32 cellular contexts compared by ENCODE assay signal in genomic region chr5:38118080-38118479, GRCh38.
"Had no signal": no experiment of that assay in that cellular context is flagged by ENCODE, and none has a peak within 500 bp of the region (broad histone marks: within the 10 kb centered on the region; RNA-seq: fewer than 3 reads in every experiment).

No MANE protein-coding gene starts in this region.

- H3K27ac Mint-ChIP-seq: activated CD4-positive, alpha-beta memory T cell treated with anti-CD3 and anti-CD28 coated beads for 36 hours; activated CD4-positive, alpha-beta T cell treated with anti-CD3 and anti-CD28 coated beads for 36 hours; activated CD4-positive, alpha-beta T cell treated with anti-CD3 and anti-CD28 coated beads, Interleukin-2, amount 10 ng/mL, durations not matched to agents 24 days and 14 days; activated CD8-positive, alpha-beta memory T cell treated with anti-CD3 and anti-CD28 coated beads, Interleukin-2, amount 10 ng/mL, durations not matched to agents 7 days and 5 days; activated CD8-positive, alpha-beta T cell treated with anti-CD3 and anti-CD28 coated beads, Interleukin-2, amount 10 ng/mL, durations not matched to agents 7 days and 5 days; activated naive CD4-positive, alpha-beta T cell treated with anti-CD3 and anti-CD28 coated beads for 36 hours; activated naive CD4-positive, alpha-beta T cell treated with anti-CD3 and anti-CD28 coated beads, Interleukin-2, amount 50 U/mL, for 24 hours; activated naive CD8-positive, alpha-beta T cell treated with anti-CD3 and anti-CD28 coated beads for 36 hours; activated naive CD8-positive, alpha-beta T cell treated with anti-CD3 and anti-CD28 coated beads, Interleukin-2, amount 50 U/mL, for 24 hours; activated T-helper 1 cell treated with anti-CD3 and anti-CD28 coated beads, Interleukin-12 subunit alpha, Interleukin-12 subunit beta, Interleukin-2, Interleukin-4 antibody, amounts not matched to agents 30 ng/mL and 10 ng/mL and 1 ng/mL, durations not matched to agents 14 hours and 24 hours and 36 hours; activated T-helper 2 cell treated with anti-CD3 and anti-CD28 coated beads, Interferon-gamma antibody, Interleukin-2, Interleukin-4, amounts not matched to agents 10 μg/mL and 5 μg/mL and 100 μg/mL, durations not matched to agents 14 hours and 24 hours and 36 hours; effector memory CD8-positive, alpha-beta T cell had no signal

- FAIRE-seq: colon had no signal

- H3K9me3 Mint-ChIP-seq: activated CD4-positive, alpha-beta memory T cell treated with anti-CD3 and anti-CD28 coated beads for 36 hours; activated T-helper 2 cell treated with anti-CD3 and anti-CD28 coated beads, Interferon-gamma antibody, Interleukin-2, Interleukin-4, amounts not matched to agents 10 μg/mL and 5 μg/mL and 100 μg/mL, durations not matched to agents 14 hours and 24 hours and 36 hours had no signal

- H3K4me1 ChIP-seq: ascending aorta, foreskin keratinocyte had no signal

- ATAC-seq: activated CD4-positive, alpha-beta T cell treated with anti-CD3 and anti-CD28 coated beads for 36 hours; activated CD8-positive, alpha-beta memory T cell treated with anti-CD3 and anti-CD28 coated beads, Interleukin-2, amount 10 ng/mL, durations not matched to agents 7 days and 5 days; activated CD8-positive, alpha-beta T cell treated with anti-CD3 and anti-CD28 coated beads, Interleukin-2, amount 10 ng/mL, durations not matched to agents 7 days and 5 days; activated naive CD8-positive, alpha-beta T cell treated with anti-CD3 and anti-CD28 coated beads, Interleukin-2, amount 50 U/mL, for 24 hours; effector memory CD8-positive, alpha-beta T cell; foreskin keratinocyte; gastrocnemius medialis had no signal

- H3K36me3 ChIP-seq: ascending aorta, brain microvascular endothelial cell, esophagus muscularis mucosa, gastrocnemius medialis, heart left ventricle had no signal

- H3K4me3 ChIP-seq: ascending aorta, esophagus muscularis mucosa, gastrocnemius medialis, heart left ventricle had no signal

- H3K27me3 Mint-ChIP-seq: activated CD4-positive, alpha-beta memory T cell treated with anti-CD3 and anti-CD28 coated beads for 36 hours; activated CD4-positive, alpha-beta T cell treated with anti-CD3 and anti-CD28 coated beads, Interleukin-2, amount 10 ng/mL, durations not matched to agents 24 days and 14 days; activated naive CD4-positive, alpha-beta T cell treated with anti-CD3 and anti-CD28 coated beads, Interleukin-2, amount 50 U/mL, for 24 hours; activated naive CD8-positive, alpha-beta T cell treated with anti-CD3 and anti-CD28 coated beads, Interleukin-2, amount 50 U/mL, for 24 hours; effector memory CD8-positive, alpha-beta T cell had no signal

- H3K9me3 ChIP-seq: ascending aorta, esophagus muscularis mucosa, gastrocnemius medialis had no signal

- H3K36me3 Mint-ChIP-seq: activated CD4-positive, alpha-beta memory T cell treated with anti-CD3 and anti-CD28 coated beads for 36 hours; activated CD8-positive, alpha-beta memory T cell treated with anti-CD3 and anti-CD28 coated beads, Interleukin-2, amount 10 ng/mL, durations not matched to agents 7 days and 5 days; activated naive CD4-positive, alpha-beta T cell treated with anti-CD3 and anti-CD28 coated beads, Interleukin-2, amount 50 U/mL, for 24 hours; activated naive CD8-positive, alpha-beta T cell treated with anti-CD3 and anti-CD28 coated beads for 36 hours had no signal

- H3K4me3 Mint-ChIP-seq: activated CD4-positive, alpha-beta memory T cell treated with anti-CD3 and anti-CD28 coated beads for 36 hours; activated CD4-positive, alpha-beta T cell treated with anti-CD3 and anti-CD28 coated beads for 36 hours; activated CD4-positive, alpha-beta T cell treated with anti-CD3 and anti-CD28 coated beads, Interleukin-2, amount 10 ng/mL, durations not matched to agents 24 days and 14 days; activated CD8-positive, alpha-beta memory T cell treated with anti-CD3 and anti-CD28 coated beads, Interleukin-2, amount 10 ng/mL, durations not matched to agents 7 days and 5 days; activated CD8-positive, alpha-beta T cell treated with anti-CD3 and anti-CD28 coated beads, Interleukin-2, amount 10 ng/mL, durations not matched to agents 7 days and 5 days; activated naive CD4-positive, alpha-beta T cell treated with anti-CD3 and anti-CD28 coated beads for 36 hours; activated naive CD4-positive, alpha-beta T cell treated with anti-CD3 and anti-CD28 coated beads, Interleukin-2, amount 50 U/mL, for 24 hours; activated naive CD8-positive, alpha-beta T cell treated with anti-CD3 and anti-CD28 coated beads for 36 hours; activated naive CD8-positive, alpha-beta T cell treated with anti-CD3 and anti-CD28 coated beads, Interleukin-2, amount 50 U/mL, for 24 hours; activated T-helper 1 cell treated with anti-CD3 and anti-CD28 coated beads, Interleukin-12 subunit alpha, Interleukin-12 subunit beta, Interleukin-2, Interleukin-4 antibody, amounts not matched to agents 30 ng/mL and 10 ng/mL and 1 ng/mL, durations not matched to agents 14 hours and 24 hours and 36 hours; effector memory CD8-positive, alpha-beta T cell had no signal

- H3K27me3 ChIP-seq: ascending aorta, brain microvascular endothelial cell, esophagus muscularis mucosa, gastrocnemius medialis, heart left ventricle had no signal

- H3K4me1 Mint-ChIP-seq: activated naive CD4-positive, alpha-beta T cell treated with anti-CD3 and anti-CD28 coated beads, Interleukin-2, amount 50 U/mL, for 24 hours had no signal

- H3K27ac ChIP-seq: ascending aorta, brain microvascular endothelial cell, esophagus muscularis mucosa, foreskin keratinocyte, gastrocnemius medialis, heart left ventricle had no signal

- DNase-seq: activated CD4-positive, alpha-beta memory T cell treated with anti-CD3 and anti-CD28 coated beads for 36 hours; activated CD4-positive, alpha-beta T cell treated with anti-CD3 and anti-CD28 coated beads for 36 hours; activated CD4-positive, alpha-beta T cell treated with anti-CD3 and anti-CD28 coated beads, Interleukin-2, amount 10 ng/mL, durations not matched to agents 24 days and 14 days; activated CD4-positive, CD25-positive, alpha-beta regulatory T cell; activated CD4-positive, CD25-positive, alpha-beta regulatory T cell treated with anti-CD3 and anti-CD28 coated beads, Interleukin-2, amount 50 U/mL, for 72 hours; activated CD8-positive, alpha-beta memory T cell treated with anti-CD3 and anti-CD28 coated beads, Interleukin-2, amount 10 ng/mL, durations not matched to agents 7 days and 5 days; activated CD8-positive, alpha-beta memory T cell treated with anti-CD3 and anti-CD28 coated beads, Interleukin-2, amount 50 U/mL, for 4 hours; activated CD8-positive, alpha-beta T cell treated with anti-CD3 and anti-CD28 coated beads, Interleukin-2, amount 10 ng/mL, durations not matched to agents 7 days and 5 days; activated effector memory CD4-positive, alpha-beta T cell treated with anti-CD3 and anti-CD28 coated beads, Interleukin-2, amount 50 U/mL, for 16 hours; activated naive CD4-positive, alpha-beta T cell treated with anti-CD3 and anti-CD28 coated beads for 36 hours; activated naive CD8-positive, alpha-beta T cell treated with anti-CD3 and anti-CD28 coated beads for 36 hours; activated naive CD8-positive, alpha-beta T cell treated with anti-CD3 and anti-CD28 coated beads, Interleukin-2, amount 50 U/mL, for 24 hours; activated T-cell treated with anti-CD3 and anti-CD28 coated beads, Interleukin-2, amount 50 U/mL, for 1 hour; activated T-cell treated with anti-CD3 and anti-CD28 coated beads, Interleukin-2, amount 50 U/mL, for 48 hours; brain microvascular endothelial cell; caudate nucleus; cortex of kidney; dermis blood vessel endothelial cell; effector CD4-positive, alpha-beta T cell; effector memory CD8-positive, alpha-beta T cell; erythroblast; gastrocnemius medialis; glutamatergic neuron; heart left ventricle; T-helper 2 cell had no signal
